Comparison of ENCODE assay signal across 27 cellular contexts in the genomic region with DNA sequence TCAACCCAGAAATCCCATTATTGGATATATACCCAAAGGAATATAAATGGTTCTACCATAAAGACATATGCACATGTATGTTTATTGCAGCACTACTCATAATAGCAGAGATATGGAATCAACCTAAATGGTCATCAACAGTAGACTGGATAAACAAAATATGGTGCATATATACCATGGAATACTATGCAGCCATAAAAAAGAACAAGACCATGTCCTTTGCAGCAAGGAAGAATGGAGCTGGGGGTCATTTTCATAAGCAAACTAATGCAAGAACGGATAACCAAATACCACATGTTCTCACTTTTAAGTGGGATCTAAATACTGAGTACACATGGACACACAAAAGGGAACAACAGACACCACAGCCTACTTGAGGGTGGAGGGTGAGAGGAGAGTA. TPM values are rescaled to one million over a fixed set of nuclear protein-coding genes. Genes with fewer than 3 reads are reported as not detected.
DNase-seq lines count a peak whose midpoint lies in the region; ATAC-seq, FAIRE-seq and TF ChIP-seq lines count a peak whose summit lies in the region.
"Had no signal": no experiment of that assay in that cellular context is flagged by ENCODE, and none has a peak within 500 bp of the region (broad histone marks: within the 10 kb centered on the region; RNA-seq: fewer than 3 reads in every experiment).

No MANE protein-coding gene starts in this region.

- H3K27ac Mint-ChIP-seq in astrocyte (ENCODE audit: unreplicated experiment) (no peak overlapping the region), neural crest cell (ENCODE audit: unreplicated experiment) (no peak overlapping the region)
- H3K27ac Mint-ChIP-seq: CD4-positive, alpha-beta memory T cell; CD4-positive, CD25-positive, alpha-beta regulatory T cell; CD8-positive, alpha-beta memory T cell had no signal

- H3K36me3 Mint-ChIP-seq in astrocyte (ENCODE audit: low read depth, unreplicated experiment) (no peaks in the 10 kb centered on the region), neural crest cell (ENCODE audit: low read depth) (no peaks in the 10 kb centered on the region)
- H3K36me3 Mint-ChIP-seq: CD14-positive monocyte; CD8-positive, alpha-beta memory T cell had no signal

- no peak for DNase-seq in astrocyte (ENCODE audit: low read depth)
- DNase-seq in neural crest cell (ENCODE audit: low read depth, low spot score), result no peak
- DNase-seq in effector memory CD4-positive, alpha-beta T cell, result no peak
- DNase-seq in NCI-H2196 (lab: John Stamatoyannopoulos, UW; ENCODE audit: unreplicated experiment), result no peak
- DNase-seq: 8988T; ACHN; BE2C; C1 segment of cervical spinal cord; CD4-positive, alpha-beta memory T cell; CD4-positive, CD25-positive, alpha-beta regulatory T cell; CD8-positive, alpha-beta memory T cell; COR-L47; DMS 273 treated with DMSO at 0.1 percent for 48 hours; DMS153; DMS79; DND-41; EL; GDM1 had no signal

- no peak overlapping the region for H2AFZ ChIP-seq in astrocyte (ENCODE audit: low read depth, low read length)

- no peak for ATAC-seq in HG02642 (IDR thresholded peaks at IDR 0.05; ENCODE audit: poor library complexity, unreplicated experiment)
- ATAC-seq: GM12878 had no signal

- H3K4me1 Mint-ChIP-seq in astrocyte (ENCODE audit: low read depth, unreplicated experiment) (peaks cover 23% of the 10 kb centered on the region), neural crest cell (peaks cover 48% of the 10 kb centered on the region)

- no peak for FAIRE-seq in astrocyte (lab: Jason Lieb, UNC)
- FAIRE-seq: A204.1, GM12878, GM12892, GM18507 had no signal

- no peak overlapping the region for H3K4me2 ChIP-seq in astrocyte (ENCODE audit: low read length)
- H3K4me2 ChIP-seq: BLaER1 had no signal

- H3K27me3 ChIP-seq in astrocyte (ENCODE audit: insufficient read depth, low read length), result peaks cover 6% of the 10 kb centered on the region
- peaks cover 26% of the 10 kb centered on the region for H3K27me3 ChIP-seq in effector memory CD4-positive, alpha-beta T cell (replicated peaks; ENCODE audit: control insufficient read depth, insufficient read depth, low read length, poor library complexity, severe bottlenecking)

- CTCF ChIA-PET in HEK293 (lab: Yijun Ruan, JAX), result interaction anchor here (0.6 to 0.8 kb wide), 2 partner anchors 96 to 103 kb away, joined by 3 read pairs; no protein-coding TSS in a partner anchor

- POLR2A ChIA-PET in HEK293 (lab: Yijun Ruan, JAX), result no interaction called here

- H3K4me1 ChIP-seq in HEK293 (ENCODE audit: control insufficient read depth, insufficient read depth, low read length) (no peaks in the 10 kb centered on the region), astrocyte (ENCODE audit: insufficient read depth, low read length) (peaks cover 24% of the 10 kb centered on the region)
- H3K4me1 ChIP-seq in effector memory CD4-positive, alpha-beta T cell (ENCODE audit: control insufficient read depth, insufficient read depth, low read length, poor library complexity, severe bottlenecking), result no peaks in the 10 kb centered on the region
- H3K4me1 ChIP-seq: BE2C had no signal

- H3K4me3 ChIP-seq in HEK293 (ENCODE audit: low read depth, low read length) (no peak overlapping the region), astrocyte (ENCODE audit: insufficient read depth, low read depth, low read length) (no peak overlapping the region)
- no peak overlapping the region for H3K4me3 ChIP-seq in effector memory CD4-positive, alpha-beta T cell (ENCODE audit: insufficient read depth, low read depth, low read length, poor library complexity, severe bottlenecking)
- H3K4me3 ChIP-seq: BLaER1, GM12878 had no signal

- no peak overlapping the region for H3K9ac ChIP-seq in astrocyte (ENCODE audit: low read length)
- H3K9ac ChIP-seq: BLaER1 had no signal

- H3K27me3 Mint-ChIP-seq in astrocyte (ENCODE audit: low read depth, unreplicated experiment) (peaks cover 12% of the 10 kb centered on the region), neural crest cell (ENCODE audit: low read depth) (peaks cover 46% of the 10 kb centered on the region)

- H3K9me3 Mint-ChIP-seq in astrocyte (ENCODE audit: unreplicated experiment) (peaks cover 3% of the 10 kb centered on the region), neural crest cell (no peaks in the 10 kb centered on the region)

- H3K36me3 ChIP-seq in HEK293 (ENCODE audit: control insufficient read depth in 2 of 2, insufficient read depth in 1 of 2, low read length in 2 of 2), result no peaks in the 10 kb centered on the region
- H3K36me3 ChIP-seq in astrocyte (ENCODE audit: insufficient read depth, low read length), result no peaks in the 10 kb centered on the region
- no peaks in the 10 kb centered on the region for H3K36me3 ChIP-seq in effector memory CD4-positive, alpha-beta T cell (ENCODE audit: control insufficient read depth, insufficient read depth, low read length)
- H3K36me3 ChIP-seq: BE2C, BLaER1 had no signal

- TF ChIP-seq CTCF in HEK293 (tag by site-specific recombination; IDR thresholded peaks at IDR 0.05) (no peak), astrocyte (IDR thresholded peaks at IDR 0.05; ENCODE audit: insufficient read depth, low read depth, low read length) (no peak), neural crest cell (conservative IDR thresholded peaks at IDR 0.05) (no peak)

- H4K20me1 ChIP-seq in astrocyte (ENCODE audit: insufficient read depth, low read length), result no peaks in the 10 kb centered on the region

- H3K9me3 ChIP-seq in HEK293 (ENCODE audit: control insufficient read depth, insufficient read depth, low read depth, low read length), result no peaks in the 10 kb centered on the region
- no peaks in the 10 kb centered on the region for H3K9me3 ChIP-seq in astrocyte (ENCODE audit: insufficient read depth, low read depth, low read length)
- no peaks in the 10 kb centered on the region for H3K9me3 ChIP-seq in effector memory CD4-positive, alpha-beta T cell (ENCODE audit: control insufficient read depth, low read length)
- H3K9me3 ChIP-seq: BE2C had no signal

- H3K27ac ChIP-seq in HEK293 (ENCODE audit: extremely low read depth, low read depth, low read length), result no peak overlapping the region
- no peak overlapping the region for H3K27ac ChIP-seq in astrocyte (ENCODE audit: low read depth, low read length)
- H3K27ac ChIP-seq in effector memory CD4-positive, alpha-beta T cell (ENCODE audit: insufficient read depth, low read length, poor library complexity, severe bottlenecking), result no peak overlapping the region
- H3K27ac ChIP-seq: BLaER1 had no signal

- H3K4me3 Mint-ChIP-seq in astrocyte (ENCODE audit: unreplicated experiment) (peak overlapping the region; percentile 47), neural crest cell (peak overlapping the region; percentile 86)
- H3K4me3 Mint-ChIP-seq: CD4-positive, CD25-positive, alpha-beta regulatory T cell; CD8-positive, alpha-beta memory T cell had no signal

- no peaks in the 10 kb centered on the region for H3K79me2 ChIP-seq in astrocyte (ENCODE audit: insufficient read depth, low read length)

TF ChIP-seq in HEK293, 187 proteins besides CTCF, POLR2A, EP300 and RAD21:
- peak; percentile 71; the same call in 1 of the 2 replicates for TF ChIP-seq ZNF580 (tag by site-specific recombination; IDR thresholded peaks at IDR 0.05)
- peak; percentile 93 for TF ChIP-seq ZNF146 (tag by site-specific recombination; IDR thresholded peaks at IDR 0.05)
- TF ChIP-seq ZBTB1 (tag by site-specific recombination; IDR thresholded peaks at IDR 0.05), result no peak

RNA-seq across cellular contexts. Expression of gene AFAP1L2, which starts 2.2 kb away (rescaled TPM):
- total RNA-seq in astrocyte (26.6 and 28.1 TPM in 2 replicates), neural crest cell (72.1 and 73.6 TPM in 2 replicates)
- total RNA-seq: A673 had no signal
